ENCODE assay signal across 13 cellular contexts in the genomic region with DNA sequence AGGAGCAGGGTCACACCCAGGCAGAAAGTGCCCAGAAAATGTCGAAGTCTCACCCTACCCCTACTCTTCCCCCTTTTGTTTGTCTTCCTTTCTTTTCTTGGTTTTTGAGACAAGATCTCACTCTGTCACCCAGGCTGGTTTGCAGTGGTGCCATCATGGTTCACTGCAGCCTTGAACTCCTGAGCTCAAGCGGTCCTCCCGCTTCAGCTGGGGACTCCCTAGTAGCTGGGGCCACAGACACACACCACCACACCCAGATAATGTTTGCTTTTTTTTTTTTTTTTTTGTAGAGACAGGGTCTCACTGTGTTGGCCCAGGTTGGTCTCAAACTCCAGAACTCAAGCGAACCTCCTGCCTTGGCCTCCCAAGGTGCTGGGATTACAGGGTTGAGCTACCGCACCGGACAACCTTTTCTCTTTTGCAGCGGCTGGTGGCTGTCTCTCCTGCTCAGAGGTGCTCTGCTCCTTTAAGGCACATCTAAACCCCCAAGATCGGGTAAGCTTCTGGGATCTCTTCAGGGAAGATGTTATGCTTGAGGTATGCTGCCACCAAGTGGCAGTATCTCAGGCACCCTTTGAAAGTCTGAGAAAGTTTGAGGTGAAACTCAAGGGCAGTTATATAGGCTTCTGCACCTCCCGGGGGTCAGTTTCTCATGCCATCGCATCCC. TPM values are rescaled to one million over a fixed set of nuclear protein-coding genes. Genes with fewer than 3 reads are reported as not detected.
DNase-seq lines count a peak whose midpoint lies in the region; ATAC-seq and TF ChIP-seq lines count a peak whose summit lies in the region.
"Had no signal": no experiment of that assay in that cellular context is flagged by ENCODE, and none has a peak within 500 bp of the region (broad histone marks: within the 10 kb centered on the region; RNA-seq: fewer than 3 reads in every experiment).

No MANE protein-coding gene starts in this region.

- DNase-seq in EH (ENCODE audit: low read depth) (peak; percentile 51), HL-60 (ENCODE audit: low read depth in 1 of 2, low spot score in 1 of 2) (no peak), left colon (no peak), C1 segment of cervical spinal cord (lab: John Stamatoyannopoulos, UW) (no peak), GM19238 (ENCODE audit: insufficient read length, low spot score) (no peak)
- DNase-seq in activated CD4-positive, alpha-beta T cell treated with anti-CD3 and anti-CD28 coated beads for 36 hours, result no peak
- DNase-seq: activated naive CD4-positive, alpha-beta T cell; esophagus squamous epithelium; naive B cell; NCI-H1436 treated with DMSO at 0.1 percent for 48 hours; T1000 had no signal

- no peaks in the 10 kb centered on the region for H3K36me3 Mint-ChIP-seq in activated CD4-positive, alpha-beta T cell treated with anti-CD3 and anti-CD28 coated beads for 36 hours (ENCODE audit: low read depth)
- H3K36me3 Mint-ChIP-seq: naive B cell had no signal

- H3K79me2 ChIP-seq in SU-DHL-6 (ENCODE audit: insufficient read depth, low read length), result no peaks in the 10 kb centered on the region

- H2AFZ ChIP-seq in SU-DHL-6 (ENCODE audit: low read depth, low read length, severe bottlenecking), result no peak overlapping the region

- H3K4me3 Mint-ChIP-seq in activated CD4-positive, alpha-beta T cell treated with anti-CD3 and anti-CD28 coated beads for 36 hours, result no peak overlapping the region
- H3K4me3 Mint-ChIP-seq: naive B cell had no signal

- intact Hi-C loops in left colon (cut with DNase I, micrococcal nuclease), result loop anchor here in 1 of 2 donors (10.0 kb wide), 1 partner anchor 222 kb away; the partner anchor contains the start of gene EEF2
- intact Hi-C loops in activated CD4-positive, alpha-beta T cell treated with anti-CD3 and anti-CD28 coated beads for 36 hours (cut with DNase I, micrococcal nuclease), result loop anchor here in 1 of 2 experiments (10.0 kb wide), 1 partner anchor 62 kb away; no protein-coding TSS in a partner anchor

- H3K27ac Mint-ChIP-seq in activated CD4-positive, alpha-beta T cell treated with anti-CD3 and anti-CD28 coated beads for 36 hours, result no peak overlapping the region
- H3K27ac Mint-ChIP-seq: naive B cell had no signal

- POLR2A ChIA-PET in activated CD4-positive, alpha-beta T cell treated with anti-CD3 and anti-CD28 coated beads for 36 hours (lab: Charles Lee), result no interaction called here

- no peaks in the 10 kb centered on the region for H3K36me3 ChIP-seq in SU-DHL-6 (ENCODE audit: low read length)
- H3K36me3 ChIP-seq: esophagus squamous epithelium had no signal

- H3K4me3 ChIP-seq in HL-60 (replicated peaks; ENCODE audit: insufficient read depth, low read length), result no peak overlapping the region
- no peak overlapping the region for H3K4me3 ChIP-seq in SU-DHL-6 (ENCODE audit: insufficient read depth, low read length, poor library complexity, severe bottlenecking)
- H3K4me3 ChIP-seq: esophagus squamous epithelium had no signal

- no peak overlapping the region for H3K4me2 ChIP-seq in SU-DHL-6 (ENCODE audit: low read depth, low read length, poor library complexity, severe bottlenecking)

- no peaks in the 10 kb centered on the region for H3K4me1 Mint-ChIP-seq in activated CD4-positive, alpha-beta T cell treated with anti-CD3 and anti-CD28 coated beads for 36 hours

- H4K20me1 ChIP-seq in SU-DHL-6 (ENCODE audit: low read depth, low read length), result no peaks in the 10 kb centered on the region

- CTCF ChIA-PET in activated CD4-positive, alpha-beta T cell treated with anti-CD3 and anti-CD28 coated beads for 36 hours (lab: Charles Lee), result interaction anchor here (0.7 to 1.0 kb wide), 2 partner anchors 10 to 1150 kb away, joined by 4 to 5 read pairs; no protein-coding TSS in a partner anchor

- no peak overlapping the region for H3K27ac ChIP-seq in HL-60 (replicated peaks)
- no peak overlapping the region for H3K27ac ChIP-seq in SU-DHL-6 (ENCODE audit: low read depth, low read length)
- H3K27ac ChIP-seq: esophagus squamous epithelium had no signal

- TF ChIP-seq CTCF in HL-60 (IDR thresholded peaks at IDR 0.05; ENCODE audit: insufficient read depth, low read length) (peak; percentile 10), SU-DHL-6 (IDR thresholded peaks at IDR 0.05; ENCODE audit: insufficient read depth, low read length, poor library complexity, severe bottlenecking) (peak; percentile 22)

- ATAC-seq in left colon (peak; percentile 48), HG02678 (IDR thresholded peaks at IDR 0.05; ENCODE audit: unreplicated experiment) (no peak)
- no peak for ATAC-seq in activated CD4-positive, alpha-beta T cell treated with anti-CD3 and anti-CD28 coated beads for 36 hours

- H3K9me2 ChIP-seq in SU-DHL-6 (replicated peaks; ENCODE audit: insufficient read depth, low read length), result no peaks in the 10 kb centered on the region

- H3K27me3 Mint-ChIP-seq in activated CD4-positive, alpha-beta T cell treated with anti-CD3 and anti-CD28 coated beads for 36 hours, result peaks cover 5% of the 10 kb centered on the region

- no peaks in the 10 kb centered on the region for H3K9me3 Mint-ChIP-seq in activated CD4-positive, alpha-beta T cell treated with anti-CD3 and anti-CD28 coated beads for 36 hours (ENCODE audit: low read depth)
- H3K9me3 Mint-ChIP-seq: naive B cell had no signal

- no peaks in the 10 kb centered on the region for H3F3A ChIP-seq in SU-DHL-6 (ENCODE audit: insufficient read depth)

- H3K9me3 ChIP-seq in SU-DHL-6 (ENCODE audit: insufficient read depth, low read length), result no peaks in the 10 kb centered on the region
- H3K9me3 ChIP-seq: esophagus squamous epithelium had no signal

- no peak overlapping the region for H3K9ac ChIP-seq in SU-DHL-6 (ENCODE audit: low read length)

- peaks cover 2% of the 10 kb centered on the region for H3K27me3 ChIP-seq in HL-60 (ENCODE audit: insufficient read depth, poor library complexity, severe bottlenecking)
- H3K27me3 ChIP-seq in SU-DHL-6 (ENCODE audit: low read length), result no peaks in the 10 kb centered on the region

RNA-seq across cellular contexts. Expression of gene EBI3, which starts 22.4 kb away (rescaled TPM):
- total RNA-seq in left colon, result 1 to 10 TPM in 1 of 2 donors, under 1 TPM in 1; 0.40 to 2.6 TPM
- 10 to 100 TPM; 14.5 to 16.8 TPM for total RNA-seq in activated CD4-positive, alpha-beta T cell treated with anti-CD3 and anti-CD28 coated beads for 36 hours

RNA-seq across cellular contexts. Expression of gene ANKRD24, which starts 24.5 kb away (rescaled TPM):
- 1 to 10 TPM; 1.0 to 1.1 TPM for total RNA-seq in left colon
- total RNA-seq in activated CD4-positive, alpha-beta T cell treated with anti-CD3 and anti-CD28 coated beads for 36 hours, result 1 to 10 TPM; 1.1 to 1.3 TPM

RNA-seq across cellular contexts. Expression of gene SIRT6, which starts 24.6 kb away (rescaled TPM):
- 100 to 1,000 TPM in 1 of 2 donors, 10 to 100 TPM in 1; 96.1 to 149 TPM for total RNA-seq in left colon
- 10 to 100 TPM; 26.2 to 29.4 TPM for total RNA-seq in activated CD4-positive, alpha-beta T cell treated with anti-CD3 and anti-CD28 coated beads for 36 hours

RNA-seq across cellular contexts. Expression of gene YJU2, which starts 39.9 kb away (rescaled TPM):
- total RNA-seq in left colon, result 10 to 100 TPM; 17.8 to 18.1 TPM
- 10 to 100 TPM; 29.8 to 34.8 TPM for total RNA-seq in activated CD4-positive, alpha-beta T cell treated with anti-CD3 and anti-CD28 coated beads for 36 hours

RNA-seq across cellular contexts. Expression of gene CREB3L3, which starts 53.5 kb away (rescaled TPM):
- total RNA-seq in left colon, result 1 to 10 TPM; 6.7 to 7.0 TPM
- not detected for total RNA-seq in activated CD4-positive, alpha-beta T cell treated with anti-CD3 and anti-CD28 coated beads for 36 hours
- total RNA-seq: esophagus squamous epithelium had no signal

Comparison
In these comparisons a context has a peak if more than half of its experiments do, and no peak if none do; other contexts are left out.
1. RNA of gene EBI3, which starts 22.4 kb away (total RNA-seq): 14.5 to 16.8 TPM in activated CD4-positive, alpha-beta T cell treated with anti-CD3 and anti-CD28 coated beads for 36 hours; 0.40 to 2.6 TPM in left colon; every median in the first group is over 4 times any median in the second.